Comparison of ENCODE assay signal across 1 cellular context in the genomic region with DNA sequence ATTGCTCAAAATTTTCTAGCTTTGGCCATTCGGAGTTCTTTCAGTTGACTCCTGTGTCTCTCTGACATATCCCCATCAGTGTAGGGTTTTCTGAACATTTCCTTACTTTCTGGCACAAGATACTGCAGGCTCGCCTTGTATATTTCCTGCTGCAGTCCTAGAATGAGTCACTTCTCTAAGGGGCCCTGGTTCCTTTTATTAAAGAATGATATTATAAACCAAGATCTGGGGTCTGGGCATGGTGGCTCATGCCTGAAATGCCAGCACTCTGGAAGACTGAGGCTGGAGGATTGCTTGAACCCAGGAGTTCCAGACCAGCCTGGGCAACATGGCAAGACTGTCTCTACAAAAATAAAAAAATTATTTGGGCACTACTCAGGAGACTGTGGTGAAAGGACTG.
TF ChIP-seq lines count a peak whose summit lies in the region.

No MANE protein-coding gene starts in this region.

TF ChIP-seq in SK-N-SH, 30 proteins besides CTCF, POLR2A, EP300 and RAD21 (continued from another document):
- TF ChIP-seq, protein P1, sequence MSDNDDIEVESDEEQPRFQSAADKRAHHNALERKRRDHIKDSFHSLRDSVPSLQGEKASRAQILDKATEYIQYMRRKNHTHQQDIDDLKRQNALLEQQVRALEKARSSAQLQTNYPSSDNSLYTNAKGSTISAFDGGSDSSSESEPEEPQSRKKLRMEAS (IDR thresholded peaks at IDR 0.05; ENCODE audit: low read depth): peak; percentile 56; the same call in 1 of the 2 replicates
- TF ChIP-seq FOXM1 (IDR thresholded peaks at IDR 0.05; ENCODE audit: low read depth): no peak
- no peak for TF ChIP-seq RFX5 (IDR thresholded peaks at IDR 0.05; ENCODE audit: low read length)
- no peak for TF ChIP-seq SMC3 (IDR thresholded peaks at IDR 0.05; ENCODE audit: low read depth, low read length)
- peak; percentile 17; the same call in 1 of the 2 replicates for TF ChIP-seq TAF1 (IDR thresholded peaks at IDR 0.05; ENCODE audit: borderline replicate concordance, low read depth, low read length)
- TF ChIP-seq MXI1 (IDR thresholded peaks at IDR 0.05; ENCODE audit: low read depth, low read length): no peak
- TF ChIP-seq SIN3A (IDR thresholded peaks at IDR 0.05; ENCODE audit: borderline replicate concordance, low read depth, low read length): no peak
- peak; percentile 77 for TF ChIP-seq NFIC (IDR thresholded peaks at IDR 0.05; ENCODE audit: borderline replicate concordance)
- no peak for TF ChIP-seq YY1 (IDR thresholded peaks at IDR 0.05; ENCODE audit: low read depth)
- no peak for TF ChIP-seq ZBTB33 (IDR thresholded peaks at IDR 0.05; ENCODE audit: borderline replicate concordance, low read depth)
- no peak for TF ChIP-seq RXRA (IDR thresholded peaks at IDR 0.05; ENCODE audit: borderline replicate concordance, low read depth)
- TF ChIP-seq NRF1 (IDR thresholded peaks at IDR 0.05; ENCODE audit: low read depth, low read length): no peak
- TF ChIP-seq, protein P2, sequence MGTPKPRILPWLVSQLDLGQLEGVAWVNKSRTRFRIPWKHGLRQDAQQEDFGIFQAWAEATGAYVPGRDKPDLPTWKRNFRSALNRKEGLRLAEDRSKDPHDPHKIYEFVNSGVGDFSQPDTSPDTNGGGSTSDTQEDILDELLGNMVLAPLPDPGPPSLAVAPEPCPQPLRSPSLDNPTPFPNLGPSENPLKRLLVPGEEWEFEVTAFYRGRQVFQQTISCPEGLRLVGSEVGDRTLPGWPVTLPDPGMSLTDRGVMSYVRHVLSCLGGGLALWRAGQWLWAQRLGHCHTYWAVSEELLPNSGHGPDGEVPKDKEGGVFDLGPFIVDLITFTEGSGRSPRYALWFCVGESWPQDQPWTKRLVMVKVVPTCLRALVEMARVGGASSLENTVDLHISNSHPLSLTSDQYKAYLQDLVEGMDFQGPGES (IDR thresholded peaks at IDR 0.05; ENCODE audit: low read depth, low read length): no peak
- TF ChIP-seq GABPA (IDR thresholded peaks at IDR 0.05; ENCODE audit: low read depth): no peak
- TF ChIP-seq POLR2AphosphoS5 (IDR thresholded peaks at IDR 0.05; ENCODE audit: low read depth, low read length): 0 out of 2 replicates have a peak, but pooled peaks have one; percentile 13
- TF ChIP-seq PBX3 (IDR thresholded peaks at IDR 0.05): no peak
- peak; percentile 86 for TF ChIP-seq FOSL2 (IDR thresholded peaks at IDR 0.05; ENCODE audit: borderline replicate concordance, low read depth)
- no peak for TF ChIP-seq EZH2phosphoT487 (IDR thresholded peaks at IDR 0.05; ENCODE audit: borderline replicate concordance, low read depth)
- TF ChIP-seq MEF2A (IDR thresholded peaks at IDR 0.05; ENCODE audit: borderline replicate concordance, low read depth): no peak
- TF ChIP-seq CHD2 (IDR thresholded peaks at IDR 0.05; ENCODE audit: low read length, partially characterized antibody): no peak
- no peak for TF ChIP-seq REST (IDR thresholded peaks at IDR 0.05; ENCODE audit: low read depth, low read length)
